ENCODE assay signal across 18 cellular contexts in genomic region chr19:11414544-11414943, GRCh38. TPM values are rescaled to one million over a fixed set of nuclear protein-coding genes. Genes with fewer than 3 reads are reported as not detected.
DNase-seq lines count a peak whose midpoint lies in the region; ATAC-seq and TF ChIP-seq lines count a peak whose summit lies in the region.
"Had no signal": no experiment of that assay in that cellular context is flagged by ENCODE, and none has a peak within 500 bp of the region (broad histone marks: within the 10 kb centered on the region; RNA-seq: fewer than 3 reads in every experiment).

No MANE protein-coding gene starts in this region.

- H3K9me3 Mint-ChIP-seq in activated T-cell treated with anti-CD3 and anti-CD28 coated beads, Interleukin-2, amount 50 U/mL, for 72 hours: no peaks in the 10 kb centered on the region
- H3K9me3 Mint-ChIP-seq: IgD-negative memory B cell had no signal

- no peak for TF ChIP-seq CTCF in fibroblast of mammary gland (conservative IDR thresholded peaks at IDR 0.05; ENCODE audit: control insufficient read depth, insufficient read depth, low read depth, low read length)

- H3K4me3 ChIP-seq in fibroblast of mammary gland (ENCODE audit: control insufficient read depth, low read depth, low read length): no peak overlapping the region
- H3K4me3 ChIP-seq: SJSA1 had no signal

- ATAC-seq in activated T-cell treated with anti-CD3 and anti-CD28 coated beads, Interleukin-2, amount 50 U/mL, for 72 hours (replicated peaks in 1 of 2): no peak
- no peak for ATAC-seq in GM21360 (IDR thresholded peaks at IDR 0.05; ENCODE audit: unreplicated experiment)

- H3K4me3 Mint-ChIP-seq in activated T-cell treated with anti-CD3 and anti-CD28 coated beads, Interleukin-2, amount 50 U/mL, for 72 hours: no peak overlapping the region
- H3K4me3 Mint-ChIP-seq: IgD-negative memory B cell had no signal

- H3K4me1 Mint-ChIP-seq in activated T-cell treated with anti-CD3 and anti-CD28 coated beads, Interleukin-2, amount 50 U/mL, for 72 hours (ENCODE audit: low read depth): peaks cover under 1% of the 10 kb centered on the region

- H3K27me3 Mint-ChIP-seq in activated T-cell treated with anti-CD3 and anti-CD28 coated beads, Interleukin-2, amount 50 U/mL, for 72 hours (ENCODE audit: low read depth): peaks cover 26% of the 10 kb centered on the region

- H3K36me3 Mint-ChIP-seq in activated T-cell treated with anti-CD3 and anti-CD28 coated beads, Interleukin-2, amount 50 U/mL, for 72 hours (ENCODE audit: insufficient read depth in 2 of 2): no peaks in the 10 kb centered on the region
- H3K36me3 Mint-ChIP-seq: CD14-positive monocyte, IgD-negative memory B cell had no signal

- no peak overlapping the region for H3K27ac Mint-ChIP-seq in activated T-cell treated with anti-CD3 and anti-CD28 coated beads, Interleukin-2, amount 50 U/mL, for 72 hours
- H3K27ac Mint-ChIP-seq: CD14-positive monocyte, IgD-negative memory B cell had no signal

- peak; percentile 14 for DNase-seq in NCI-H2196 treated with DMSO at 0.1 percent for 48 hours (lab: John Stamatoyannopoulos, UW; ENCODE audit: unreplicated experiment)
- DNase-seq in NCI-H2196 (lab: John Stamatoyannopoulos, UW; ENCODE audit: unreplicated experiment): no peak
- DNase-seq in NCI-H146 treated with DMSO at 0.1 percent for 48 hours (lab: John Stamatoyannopoulos, UW; ENCODE audit: unreplicated experiment): peak; percentile 65
- peak; percentile 99 for DNase-seq in NCI-H524 treated with DMSO at 0.1 percent for 48 hours (lab: John Stamatoyannopoulos, UW)
- peak; percentile 42 for DNase-seq in fibroblast of mammary gland (ENCODE audit: low read depth)
- DNase-seq in EL: no peak
- DNase-seq in activated T-cell treated with anti-CD3 and anti-CD28 coated beads, Interleukin-2, amount 50 U/mL, for 72 hours: no peak
- DNase-seq: NCI-H1417 treated with DMSO at 0.1 percent for 48 hours, NCI-H774, OCI-M1, RPMI8226, T-helper 9 cell had no signal

RNA-seq across cellular contexts. Expression of gene RGL3, which starts 4.6 kb away (rescaled TPM):
- not detected for total RNA-seq in activated T-cell treated with anti-CD3 and anti-CD28 coated beads, Interleukin-2, amount 50 U/mL, for 72 hours
- total RNA-seq: Daoy, HT1080, SJSA1 had no signal

RNA-seq across cellular contexts. Expression of gene ODAD3, which starts 20.4 kb away (rescaled TPM):
- under 1 TPM; 0.16 to 0.50 TPM for total RNA-seq in activated T-cell treated with anti-CD3 and anti-CD28 coated beads, Interleukin-2, amount 50 U/mL, for 72 hours
- total RNA-seq: Daoy had no signal

RNA-seq across cellular contexts. Expression of gene PRKCSH, which starts 20.9 kb away (rescaled TPM):
- total RNA-seq in activated T-cell treated with anti-CD3 and anti-CD28 coated beads, Interleukin-2, amount 50 U/mL, for 72 hours: 100 to 1,000 TPM; 253 to 266 TPM

RNA-seq across cellular contexts. Expression of gene EPOR, which starts 30.4 kb away (rescaled TPM):
- total RNA-seq in activated T-cell treated with anti-CD3 and anti-CD28 coated beads, Interleukin-2, amount 50 U/mL, for 72 hours: 10 to 100 TPM in 1 of 2 donors, 1 to 10 TPM in 1; 9.6 to 11.1 TPM

RNA-seq across cellular contexts. Expression of gene SWSAP1, which starts 40.1 kb away (rescaled TPM):
- total RNA-seq in activated T-cell treated with anti-CD3 and anti-CD28 coated beads, Interleukin-2, amount 50 U/mL, for 72 hours: 1 to 10 TPM; 1.9 to 2.6 TPM

Comparison
In these comparisons a context has a peak if more than half of its experiments do, and no peak if none do; other contexts are left out.
1. DNase-seq: peak in NCI-H2196 treated with DMSO at 0.1 percent for 48 hours (single experiment), NCI-H146 treated with DMSO at 0.1 percent for 48 hours (single experiment), NCI-H524 treated with DMSO at 0.1 percent for 48 hours (single experiment) and fibroblast of mammary gland (single experiment); none in NCI-H2196 (single experiment), EL (single experiment) and activated T-cell treated with anti-CD3 and anti-CD28 coated beads, Interleukin-2, amount 50 U/mL, for 72 hours (0 of 2).